In the genomic region with DNA sequence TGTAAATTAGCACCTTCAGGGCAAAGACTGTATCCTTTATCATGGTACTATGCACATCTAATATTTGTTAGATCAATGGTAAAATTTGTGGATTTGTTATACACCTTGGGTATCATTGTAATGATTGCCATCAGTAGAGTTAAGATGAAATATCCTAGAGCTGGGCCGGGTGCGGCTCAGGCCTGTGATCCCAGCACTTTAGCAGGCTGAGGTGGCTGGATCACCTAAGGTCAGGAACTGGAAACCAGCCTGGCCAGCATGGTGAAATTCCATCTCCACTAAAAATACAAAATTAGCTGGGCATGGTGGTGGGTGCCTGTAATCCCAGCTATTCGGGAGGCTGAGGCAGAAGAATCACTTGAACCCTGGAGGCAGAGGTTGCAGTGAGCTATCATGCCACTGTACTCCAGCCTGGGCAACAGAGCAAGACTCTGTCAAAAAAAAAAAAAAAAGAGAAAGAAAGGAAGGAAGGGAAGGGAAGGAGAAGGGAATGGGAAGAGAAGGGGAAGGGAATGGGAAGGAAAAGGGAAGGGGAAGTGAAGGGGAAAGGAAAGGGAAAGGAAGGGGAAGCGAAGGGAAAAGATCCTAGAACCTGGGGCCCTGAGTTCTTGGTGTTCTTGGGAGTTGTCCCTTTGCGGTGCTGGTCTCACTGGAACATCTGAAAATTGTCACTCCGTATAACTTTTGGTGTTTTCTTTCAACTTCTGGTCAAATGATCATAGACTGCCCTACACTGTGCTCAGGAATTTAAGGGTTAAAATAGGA, we compare ENCODE assay signal across 23 cellular contexts.
"Had no signal": no experiment of that assay in that cellular context is flagged by ENCODE, and none has a peak within 500 bp of the region (broad histone marks: within the 10 kb centered on the region; RNA-seq: fewer than 3 reads in every experiment).

No MANE protein-coding gene starts in this region.

- H3K9ac ChIP-seq: neural progenitor cell had no signal

- H3K9me3 ChIP-seq: esophagus muscularis mucosa, heart right ventricle, left lung, psoas muscle, spleen, upper lobe of left lung had no signal

- H3K4me1 Mint-ChIP-seq: naive thymus-derived CD4-positive, alpha-beta T cell; stimulated activated naive B cell treated with anti-CD40 and anti-IgM and Interleukin-4, amounts not matched to agents 10 μg/mL and 1 μg/mL and 100 μg/mL, for 72 hours had no signal

- H3K9me3 Mint-ChIP-seq: naive thymus-derived CD4-positive, alpha-beta T cell; stimulated activated naive B cell treated with anti-CD40 and anti-IgM and Interleukin-4, amounts not matched to agents 10 μg/mL and 1 μg/mL and 100 μg/mL, for 72 hours; stimulated activated naive CD8-positive, alpha-beta T cell treated with anti-CD3 and anti-CD28 coated beads, Interleukin-15, Interleukin-2, amounts not matched to agents 100 ng/mL and 50 ng/mL, for 24 hours had no signal

- H3K36me3 ChIP-seq: esophagus muscularis mucosa, heart right ventricle, left lung, neural progenitor cell, spleen, upper lobe of left lung had no signal

- H3K4me3 ChIP-seq: coronary artery, esophagus muscularis mucosa, heart right ventricle, left lung, neural progenitor cell, psoas muscle, skin epidermis, spleen, upper lobe of left lung had no signal

- ATAC-seq: foreskin keratinocyte; heart right ventricle; left cardiac atrium; left lung; naive thymus-derived CD4-positive, alpha-beta T cell; psoas muscle; right cardiac atrium; stimulated activated naive B cell treated with anti-CD40 and anti-IgM and Interleukin-4, amounts not matched to agents 10 μg/mL and 1 μg/mL and 100 μg/mL, for 72 hours had no signal

- H3K36me3 Mint-ChIP-seq: naive thymus-derived CD4-positive, alpha-beta T cell; stimulated activated naive B cell treated with anti-CD40 and anti-IgM and Interleukin-4, amounts not matched to agents 10 μg/mL and 1 μg/mL and 100 μg/mL, for 72 hours had no signal

- H3K27ac ChIP-seq: coronary artery, esophagus muscularis mucosa, foreskin keratinocyte, heart right ventricle, left lung, neural progenitor cell, psoas muscle, spleen, upper lobe of left lung had no signal

- DNase-seq: dermis blood vessel endothelial cell; effector memory CD4-positive, alpha-beta T cell; foreskin keratinocyte; glutamatergic neuron; heart right ventricle; hippocampal formation; left cardiac atrium; left lung; mesenchymal stem cell; midbrain; naive thymus-derived CD4-positive, alpha-beta T cell; psoas muscle; right cardiac atrium; spleen; stimulated activated CD4-positive, alpha-beta T cell treated with anti-CD3 and anti-CD28 coated beads, Interleukin-2, amount 100 ng/mL, for 48 hours; stimulated activated naive B cell treated with anti-CD40 and anti-IgM and Interleukin-4, amounts not matched to agents 10 μg/mL and 1 μg/mL and 100 μg/mL, for 72 hours had no signal

- H3K4me1 ChIP-seq: esophagus muscularis mucosa, heart right ventricle, left lung, psoas muscle, spleen, upper lobe of left lung had no signal

- H3K4me2 ChIP-seq: neural progenitor cell had no signal

- H3K4me3 Mint-ChIP-seq: naive thymus-derived CD4-positive, alpha-beta T cell; nephron; neural progenitor cell; stimulated activated naive B cell treated with anti-CD40 and anti-IgM and Interleukin-4, amounts not matched to agents 10 μg/mL and 1 μg/mL and 100 μg/mL, for 72 hours; stimulated activated naive CD8-positive, alpha-beta T cell treated with anti-CD3 and anti-CD28 coated beads, Interleukin-15, Interleukin-2, amounts not matched to agents 100 ng/mL and 50 ng/mL, for 24 hours had no signal

- H3K27ac Mint-ChIP-seq: naive thymus-derived CD4-positive, alpha-beta T cell; nephron; stimulated activated naive B cell treated with anti-CD40 and anti-IgM and Interleukin-4, amounts not matched to agents 10 μg/mL and 1 μg/mL and 100 μg/mL, for 72 hours; stimulated activated naive CD8-positive, alpha-beta T cell treated with anti-CD3 and anti-CD28 coated beads, Interleukin-15, Interleukin-2, amounts not matched to agents 100 ng/mL and 50 ng/mL, for 24 hours had no signal

- H3K27me3 ChIP-seq: esophagus muscularis mucosa, foreskin keratinocyte, left lung, neural progenitor cell, upper lobe of left lung had no signal
